In genomic region chr7:2024227-2024918, GRCh38 we compare ENCODE assay signal across 10 cellular contexts.
DNase-seq lines count a peak whose midpoint lies in the region; ATAC-seq lines count a peak whose summit lies in the region.
"Had no signal": no experiment of that assay in that cellular context is flagged by ENCODE, and none has a peak within 500 bp of the region (broad histone marks: within the 10 kb centered on the region; RNA-seq: fewer than 3 reads in every experiment).

No MANE protein-coding gene starts in this region.

- ATAC-seq in HG02973 (IDR thresholded peaks at IDR 0.05; ENCODE audit: unreplicated experiment): no peak
- ATAC-seq in GM21381 (IDR thresholded peaks at IDR 0.05; ENCODE audit: unreplicated experiment): no peak

- intact Hi-C loops in posterior vena cava (cut with DNase I): no loop called here

- DNase-seq in GF-D8 (lab: John Stamatoyannopoulos, UW): peak; percentile 26
- peak; percentile 16 for DNase-seq in NOMO-1 treated with dmso at 0.1 percent for 144 hours (lab: John Stamatoyannopoulos, UW; ENCODE audit: unreplicated experiment)
- DNase-seq in epidermal melanocyte (ENCODE audit: insufficient read length, low spot score): peak; percentile 76
- DNase-seq in posterior vena cava (ENCODE audit: low spot score): peak; percentile 68
- DNase-seq in NCI-H2107 (lab: John Stamatoyannopoulos, UW): no peak
- no peak for DNase-seq in HuH-7.5 (ENCODE audit: low spot score)
- DNase-seq: activated CD4-positive, alpha-beta T cell treated with anti-CD3 and anti-CD28 coated beads for 4 hours; NCI-H446 treated with DMSO at 0.1 percent for 48 hours had no signal

Comparison
In these comparisons a context has a peak if more than half of its experiments do, and no peak if none do; other contexts are left out.
1. DNase-seq: peak in GF-D8 (single experiment), NOMO-1 treated with dmso at 0.1 percent for 144 hours (single experiment), epidermal melanocyte (single experiment) and posterior vena cava (single experiment); none in NCI-H2107 (single experiment) and HuH-7.5 (single experiment).